25 cellular contexts compared by ENCODE assay signal in the genomic region with DNA sequence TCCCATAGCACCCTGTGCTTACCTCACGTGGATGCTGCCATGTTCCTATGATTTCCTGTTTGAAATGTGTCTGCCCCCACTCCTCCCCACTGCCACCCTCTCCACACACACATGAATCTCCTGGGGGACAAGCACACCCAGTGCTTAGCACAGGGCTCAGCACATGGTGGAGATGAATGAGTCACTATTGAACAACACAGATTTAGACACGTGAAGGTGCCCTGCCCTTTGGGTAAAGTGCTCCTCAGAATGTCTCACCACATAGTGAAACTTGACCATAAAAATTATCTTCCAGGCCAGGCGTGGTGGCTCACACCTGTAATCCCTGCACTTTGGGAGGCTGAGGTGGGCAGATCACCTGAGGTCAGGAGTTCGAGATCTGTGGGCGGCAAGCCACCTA.
"Had no signal": no experiment of that assay in that cellular context is flagged by ENCODE, and none has a peak within 500 bp of the region (broad histone marks: within the 10 kb centered on the region; RNA-seq: fewer than 3 reads in every experiment).

No MANE protein-coding gene starts in this region.

- DNase-seq: activated B cell treated with CpG ODN at 0.5 μM for 24 hours; activated CD4-positive, alpha-beta T cell treated with anti-CD3 and anti-CD28 coated beads for 4 hours; activated CD4-positive, alpha-beta T cell treated with anti-CD3 and anti-CD28 coated beads, Interleukin-2, amount 50 U/mL, for 1 hour; activated CD4-positive, CD25-positive, alpha-beta regulatory T cell treated with anti-CD3 and anti-CD28 coated beads, Interleukin-2, amount 50 U/mL, for 72 hours; activated CD8-positive, alpha-beta memory T cell treated with anti-CD3 and anti-CD28 coated beads, Interleukin-2, amount 50 U/mL, for 48 hours; activated effector memory CD4-positive, alpha-beta T cell treated with anti-CD3 and anti-CD28 coated beads, Interleukin-2, amount 50 U/mL, for 16 hours; activated naive CD4-positive, alpha-beta T cell treated with Interleukin-2 at 50 U/mL for 16 hours; activated naive CD8-positive, alpha-beta T cell treated with anti-CD3 and anti-CD28 coated beads, Interleukin-2, amount 10 ng/mL, durations not matched to agents 7 days and 5 days; NCI-H1048; NCI-H1105 treated with DMSO at 0.1 percent for 48 hours; NCI-H1436; NCI-H1694 treated with DMSO at 0.1 percent for 48 hours; NCI-H524 treated with DMSO at 0.1 percent for 48 hours; NCI-H748 treated with DMSO at 0.1 percent for 48 hours; SIG-M5; T-cell; T-helper 17 cell had no signal

- H3K27ac ChIP-seq: body of pancreas, breast epithelium, PC-9, RWPE1 had no signal

- H3K36me3 Mint-ChIP-seq: activated CD4-positive, alpha-beta memory T cell treated with anti-CD3 and anti-CD28 coated beads for 36 hours; activated naive CD4-positive, alpha-beta T cell treated with anti-CD3 and anti-CD28 coated beads, Interleukin-2, amount 50 U/mL, for 24 hours; activated naive CD8-positive, alpha-beta T cell treated with anti-CD3 and anti-CD28 coated beads, Interleukin-2, amount 10 ng/mL, durations not matched to agents 7 days and 5 days; IgD-negative memory B cell; T-cell had no signal

- H3K27ac Mint-ChIP-seq: activated B cell treated with CpG ODN at 0.5 μM for 24 hours; activated CD4-positive, alpha-beta memory T cell treated with anti-CD3 and anti-CD28 coated beads for 36 hours; activated naive CD4-positive, alpha-beta T cell treated with anti-CD3 and anti-CD28 coated beads, Interleukin-2, amount 50 U/mL, for 24 hours; activated naive CD8-positive, alpha-beta T cell treated with anti-CD3 and anti-CD28 coated beads, Interleukin-2, amount 10 ng/mL, durations not matched to agents 7 days and 5 days; T-cell; T-helper 17 cell had no signal

- H3K4me3 ChIP-seq: body of pancreas, breast epithelium, MG63, PC-9 had no signal

- H2AFZ ChIP-seq: PC-9 had no signal

- H3K9me3 Mint-ChIP-seq: activated B cell treated with CpG ODN at 0.5 μM for 24 hours; activated CD4-positive, alpha-beta memory T cell treated with anti-CD3 and anti-CD28 coated beads for 36 hours; activated naive CD4-positive, alpha-beta T cell treated with anti-CD3 and anti-CD28 coated beads, Interleukin-2, amount 50 U/mL, for 24 hours; activated naive CD8-positive, alpha-beta T cell treated with anti-CD3 and anti-CD28 coated beads, Interleukin-2, amount 10 ng/mL, durations not matched to agents 7 days and 5 days; T-cell had no signal

- H3K27me3 ChIP-seq: body of pancreas, breast epithelium, MG63 had no signal

- H3K4me1 Mint-ChIP-seq: activated B cell treated with CpG ODN at 0.5 μM for 24 hours; activated naive CD4-positive, alpha-beta T cell treated with anti-CD3 and anti-CD28 coated beads, Interleukin-2, amount 50 U/mL, for 24 hours; IgD-negative memory B cell had no signal

- H3K4me1 ChIP-seq: body of pancreas, breast epithelium had no signal

- H3K4me2 ChIP-seq: PC-9 had no signal

- H3K36me3 ChIP-seq: breast epithelium, MG63 had no signal

- H3K9me3 ChIP-seq: body of pancreas, breast epithelium, MG63 had no signal

- H3K4me3 Mint-ChIP-seq: activated B cell treated with CpG ODN at 0.5 μM for 24 hours; activated CD4-positive, alpha-beta memory T cell treated with anti-CD3 and anti-CD28 coated beads for 36 hours; activated naive CD4-positive, alpha-beta T cell treated with anti-CD3 and anti-CD28 coated beads, Interleukin-2, amount 50 U/mL, for 24 hours; activated naive CD8-positive, alpha-beta T cell treated with anti-CD3 and anti-CD28 coated beads, Interleukin-2, amount 10 ng/mL, durations not matched to agents 7 days and 5 days; IgD-negative memory B cell; T-cell; T-helper 17 cell had no signal
